In genomic region chr17:51229889-51230288, GRCh38 we compare ENCODE assay signal across 18 cellular contexts.
"Had no signal": no experiment of that assay in that cellular context is flagged by ENCODE, and none has a peak within 500 bp of the region (broad histone marks: within the 10 kb centered on the region; RNA-seq: fewer than 3 reads in every experiment).

No MANE protein-coding gene starts in this region.

- H3K36me3 ChIP-seq: heart left ventricle, right atrium auricular region had no signal

- H3K27me3 Mint-ChIP-seq: activated CD4-positive, alpha-beta T cell treated with anti-CD3 and anti-CD28 coated beads, Interleukin-2, amount 10 ng/mL, durations not matched to agents 7 days and 5 days; activated T-helper 17 cell treated with anti-CD3 and anti-CD28 coated beads, Interleukin-2, amount 50 U/mL, for 72 hours; natural killer cell treated with Interleukin-12 subunit alpha and Interleukin-12 subunit beta and Interleukin-15 and Interleukin-18, amount 100 ng/mL, for 72 hours; T-helper 17 cell had no signal

- H3K4me3 Mint-ChIP-seq: activated CD4-positive, alpha-beta T cell treated with anti-CD3 and anti-CD28 coated beads, Interleukin-2, amount 10 ng/mL, durations not matched to agents 7 days and 5 days; activated T-helper 17 cell treated with anti-CD3 and anti-CD28 coated beads, Interleukin-2, amount 50 U/mL, for 72 hours; immature natural killer cell; natural killer cell treated with Interleukin-12 subunit alpha and Interleukin-12 subunit beta and Interleukin-15 and Interleukin-18, amount 100 ng/mL, for 72 hours; T-helper 17 cell had no signal

- ATAC-seq: activated T-helper 17 cell treated with anti-CD3 and anti-CD28 coated beads, Interleukin-2, amount 50 U/mL, for 72 hours; heart left ventricle; natural killer cell treated with Interleukin-12 subunit alpha and Interleukin-12 subunit beta and Interleukin-15 and Interleukin-18, amount 100 ng/mL, for 72 hours; T-helper 17 cell had no signal

- DNase-seq: activated CD4-positive, alpha-beta T cell treated with anti-CD3 and anti-CD28 coated beads, Interleukin-2, amount 10 ng/mL, durations not matched to agents 7 days and 5 days; activated CD4-positive, CD25-positive, alpha-beta regulatory T cell; activated naive CD4-positive, alpha-beta T cell treated with Interleukin-2 at 50 U/mL for 16 hours; anterior cingulate cortex; cerebellar nuclear complex; dermis blood vessel endothelial cell; heart left ventricle; immature natural killer cell; mesendoderm; nucleus accumbens; small intestine; stimulated activated CD4-positive, alpha-beta T cell treated with anti-CD3 and anti-CD28 coated beads, Interleukin-4, amount 100 ng/mL, for 4 hours; T-helper 17 cell had no signal

- H3K9me3 Mint-ChIP-seq: activated CD4-positive, alpha-beta T cell treated with anti-CD3 and anti-CD28 coated beads, Interleukin-2, amount 10 ng/mL, durations not matched to agents 7 days and 5 days; activated T-helper 17 cell treated with anti-CD3 and anti-CD28 coated beads, Interleukin-2, amount 50 U/mL, for 72 hours; immature natural killer cell; natural killer cell treated with Interleukin-12 subunit alpha and Interleukin-12 subunit beta and Interleukin-15 and Interleukin-18, amount 100 ng/mL, for 72 hours had no signal

- FAIRE-seq: frontal cortex, small intestine had no signal

- H3K27ac ChIP-seq: epithelial cell of prostate, heart left ventricle, right atrium auricular region had no signal

- H3K36me3 Mint-ChIP-seq: immature natural killer cell; natural killer cell treated with Interleukin-12 subunit alpha and Interleukin-12 subunit beta and Interleukin-15 and Interleukin-18, amount 100 ng/mL, for 72 hours had no signal

- H3K9me3 ChIP-seq: heart left ventricle, right atrium auricular region had no signal

- H3K27me3 ChIP-seq: heart left ventricle, right atrium auricular region had no signal

- H3K27ac Mint-ChIP-seq: activated T-helper 17 cell treated with anti-CD3 and anti-CD28 coated beads, Interleukin-2, amount 50 U/mL, for 72 hours; T-helper 17 cell had no signal

- H3K4me3 ChIP-seq: heart left ventricle, right atrium auricular region had no signal
